2 cellular contexts compared by ENCODE assay signal in the genomic region with DNA sequence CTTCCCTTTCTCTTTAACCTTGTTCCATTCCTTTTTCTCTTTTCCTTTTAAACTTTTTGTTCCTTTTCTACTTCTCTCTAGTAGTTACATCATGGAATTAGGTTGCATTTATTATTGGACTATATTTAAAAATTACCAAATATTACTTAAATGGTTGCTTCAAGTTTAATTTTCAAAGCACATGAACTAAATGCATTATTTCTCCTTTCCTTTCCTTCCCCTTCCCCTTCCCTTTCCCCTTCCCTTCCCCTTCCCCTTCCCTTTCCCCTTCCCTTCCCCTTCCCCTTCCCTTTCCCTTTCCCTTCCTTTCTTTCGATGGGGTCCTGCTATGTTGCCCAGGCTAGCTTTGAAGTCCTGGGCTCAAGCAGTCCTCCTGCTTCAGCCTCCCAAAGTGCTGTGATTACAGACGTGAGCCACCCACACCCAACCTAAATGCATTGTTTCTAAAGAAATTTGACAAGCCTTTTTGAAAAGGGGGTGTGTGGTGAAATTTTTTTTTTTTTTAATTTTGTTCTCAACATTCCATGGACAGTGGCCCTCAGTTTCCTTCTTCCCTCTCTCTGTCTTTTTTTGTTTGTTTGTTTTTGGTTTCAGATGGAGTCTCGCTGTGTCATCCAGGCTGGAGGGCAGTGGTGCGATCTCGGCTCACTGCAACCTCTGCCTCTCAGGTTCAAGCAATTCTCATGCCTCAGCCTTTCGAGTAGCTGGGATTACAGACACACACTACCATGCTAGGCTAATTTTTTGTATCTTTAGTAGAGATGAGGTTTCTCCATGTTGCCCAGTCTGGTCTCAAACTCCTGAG.
A peak's percentile ranks its signal among the peaks of the same experiment; 100 is the strongest.
TF ChIP-seq lines count a peak whose summit lies in the region.

No MANE protein-coding gene starts in this region.

TF ChIP-seq in WTC11, 78 proteins besides CTCF, POLR2A, EP300 and RAD21:
- TF ChIP-seq, protein P1, sequence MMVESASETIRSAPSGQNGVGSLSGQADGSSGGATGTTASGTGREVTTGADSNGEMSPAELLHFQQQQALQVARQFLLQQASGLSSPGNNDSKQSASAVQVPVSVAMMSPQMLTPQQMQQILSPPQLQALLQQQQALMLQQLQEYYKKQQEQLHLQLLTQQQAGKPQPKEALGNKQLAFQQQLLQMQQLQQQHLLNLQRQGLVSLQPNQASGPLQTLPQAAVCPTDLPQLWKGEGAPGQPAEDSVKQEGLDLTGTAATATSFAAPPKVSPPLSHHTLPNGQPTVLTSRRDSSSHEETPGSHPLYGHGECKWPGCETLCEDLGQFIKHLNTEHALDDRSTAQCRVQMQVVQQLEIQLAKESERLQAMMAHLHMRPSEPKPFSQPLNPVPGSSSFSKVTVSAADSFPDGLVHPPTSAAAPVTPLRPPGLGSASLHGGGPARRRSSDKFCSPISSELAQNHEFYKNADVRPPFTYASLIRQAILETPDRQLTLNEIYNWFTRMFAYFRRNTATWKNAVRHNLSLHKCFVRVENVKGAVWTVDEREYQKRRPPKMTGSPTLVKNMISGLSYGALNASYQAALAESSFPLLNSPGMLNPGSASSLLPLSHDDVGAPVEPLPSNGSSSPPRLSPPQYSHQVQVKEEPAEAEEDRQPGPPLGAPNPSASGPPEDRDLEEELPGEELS (CRISPR knock-in tag; IDR thresholded peaks at IDR 0.05): no peak
- no peak for TF ChIP-seq EMX1 (CRISPR knock-in tag; IDR thresholded peaks at IDR 0.05)
- TF ChIP-seq ZNF121 (CRISPR knock-in tag; IDR thresholded peaks at IDR 0.05): peak; percentile 94
- TF ChIP-seq ZNF416 (CRISPR knock-in tag; IDR thresholded peaks at IDR 0.05): no peak
- TF ChIP-seq, protein P2, sequence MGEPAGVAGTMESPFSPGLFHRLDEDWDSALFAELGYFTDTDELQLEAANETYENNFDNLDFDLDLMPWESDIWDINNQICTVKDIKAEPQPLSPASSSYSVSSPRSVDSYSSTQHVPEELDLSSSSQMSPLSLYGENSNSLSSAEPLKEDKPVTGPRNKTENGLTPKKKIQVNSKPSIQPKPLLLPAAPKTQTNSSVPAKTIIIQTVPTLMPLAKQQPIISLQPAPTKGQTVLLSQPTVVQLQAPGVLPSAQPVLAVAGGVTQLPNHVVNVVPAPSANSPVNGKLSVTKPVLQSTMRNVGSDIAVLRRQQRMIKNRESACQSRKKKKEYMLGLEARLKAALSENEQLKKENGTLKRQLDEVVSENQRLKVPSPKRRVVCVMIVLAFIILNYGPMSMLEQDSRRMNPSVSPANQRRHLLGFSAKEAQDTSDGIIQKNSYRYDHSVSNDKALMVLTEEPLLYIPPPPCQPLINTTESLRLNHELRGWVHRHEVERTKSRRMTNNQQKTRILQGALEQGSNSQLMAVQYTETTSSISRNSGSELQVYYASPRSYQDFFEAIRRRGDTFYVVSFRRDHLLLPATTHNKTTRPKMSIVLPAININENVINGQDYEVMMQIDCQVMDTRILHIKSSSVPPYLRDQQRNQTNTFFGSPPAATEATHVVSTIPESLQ (CRISPR knock-in tag; IDR thresholded peaks at IDR 0.05): no peak
- TF ChIP-seq GTF2I (CRISPR knock-in tag; conservative IDR thresholded peaks at IDR 0.05): 0 out of 2 replicates have a peak, but pooled peaks have one; percentile 35

TF ChIP-seq in HepG2, 621 proteins besides CTCF, POLR2A, EP300 and RAD21 (continues in another document):
- TF ChIP-seq ZNF121 (CRISPR knock-in tag; IDR thresholded peaks at IDR 0.05) (peak; percentile 83), CBX1 (IDR thresholded peaks at IDR 0.05; ENCODE audit: low read depth) (no peak), CREM (IDR thresholded peaks at IDR 0.05) (no peak), CREM (CRISPR knock-in tag; IDR thresholded peaks at IDR 0.05) (no peak), PCBP1 (IDR thresholded peaks at IDR 0.05; ENCODE audit: borderline replicate concordance, low read depth, low read length) (peak; percentile 95), MTA3 (CRISPR knock-in tag; IDR thresholded peaks at IDR 0.05) (no peak), ZNF546 (CRISPR knock-in tag; conservative IDR thresholded peaks at IDR 0.05) (no peak), ZHX2 (IDR thresholded peaks at IDR 0.05; ENCODE audit: low read depth) (no peak), ZHX2 (CRISPR knock-in tag; IDR thresholded peaks at IDR 0.05; ENCODE audit: borderline replicate concordance) (no peak), ZBTB7A (CRISPR knock-in tag; IDR thresholded peaks at IDR 0.05) (no peak), PCBP2 (optimal IDR thresholded peaks at IDR 0.05; ENCODE audit: low read depth, low read length, poor library complexity, severe bottlenecking) (peak; percentile 59), MEIS2 (CRISPR knock-in tag; IDR thresholded peaks at IDR 0.05) (no peak), ZSCAN31 (CRISPR knock-in tag; IDR thresholded peaks at IDR 0.05; ENCODE audit: low read depth) (no peak), ZNF780A (CRISPR knock-in tag; IDR thresholded peaks at IDR 0.05) (no peak), ZSCAN22 (CRISPR knock-in tag; IDR thresholded peaks at IDR 0.05) (no peak), HCFC1 (IDR thresholded peaks at IDR 0.05; ENCODE audit: low read depth, low read length) (no peak), ZNF205 (CRISPR knock-in tag; IDR thresholded peaks at IDR 0.05) (no peak), HOXD1 (CRISPR knock-in tag; IDR thresholded peaks at IDR 0.05) (no peak), DPF2 (CRISPR knock-in tag; IDR thresholded peaks at IDR 0.05; ENCODE audit: borderline replicate concordance, low read depth) (no peak), HNRNPK (IDR thresholded peaks at IDR 0.05; ENCODE audit: low read depth, low read length, poor library complexity, severe bottlenecking) (peak; percentile 99), ZNF75D (CRISPR knock-in tag; IDR thresholded peaks at IDR 0.05; ENCODE audit: borderline replicate concordance) (no peak), ZZZ3 (CRISPR knock-in tag; IDR thresholded peaks at IDR 0.05; ENCODE audit: borderline replicate concordance) (no peak), ZNF605 (CRISPR knock-in tag; IDR thresholded peaks at IDR 0.05) (no peak), MED13 (CRISPR knock-in tag; IDR thresholded peaks at IDR 0.05) (no peak), ZSCAN30 (CRISPR knock-in tag; IDR thresholded peaks at IDR 0.05) (no peak), ZMYM3 (CRISPR knock-in tag; IDR thresholded peaks at IDR 0.05) (no peak), ARHGAP35 (CRISPR knock-in tag; IDR thresholded peaks at IDR 0.05; ENCODE audit: borderline replicate concordance) (no peak), NFKBIZ (CRISPR knock-in tag; IDR thresholded peaks at IDR 0.05) (no peak)
- TF ChIP-seq, protein P3, sequence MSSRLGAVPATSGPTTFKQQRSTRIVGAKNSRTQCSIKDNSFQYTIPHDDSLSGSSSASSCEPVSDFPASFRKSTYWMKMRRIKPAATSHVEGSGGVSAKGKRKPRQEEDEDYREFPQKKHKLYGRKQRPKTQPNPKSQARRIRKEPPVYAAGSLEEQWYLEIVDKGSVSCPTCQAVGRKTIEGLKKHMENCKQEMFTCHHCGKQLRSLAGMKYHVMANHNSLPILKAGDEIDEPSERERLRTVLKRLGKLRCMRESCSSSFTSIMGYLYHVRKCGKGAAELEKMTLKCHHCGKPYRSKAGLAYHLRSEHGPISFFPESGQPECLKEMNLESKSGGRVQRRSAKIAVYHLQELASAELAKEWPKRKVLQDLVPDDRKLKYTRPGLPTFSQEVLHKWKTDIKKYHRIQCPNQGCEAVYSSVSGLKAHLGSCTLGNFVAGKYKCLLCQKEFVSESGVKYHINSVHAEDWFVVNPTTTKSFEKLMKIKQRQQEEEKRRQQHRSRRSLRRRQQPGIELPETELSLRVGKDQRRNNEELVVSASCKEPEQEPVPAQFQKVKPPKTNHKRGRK (CRISPR knock-in tag; IDR thresholded peaks at IDR 0.05): 0 out of 2 replicates have a peak, but pooled peaks have one; percentile 49
- TF ChIP-seq, protein P4, sequence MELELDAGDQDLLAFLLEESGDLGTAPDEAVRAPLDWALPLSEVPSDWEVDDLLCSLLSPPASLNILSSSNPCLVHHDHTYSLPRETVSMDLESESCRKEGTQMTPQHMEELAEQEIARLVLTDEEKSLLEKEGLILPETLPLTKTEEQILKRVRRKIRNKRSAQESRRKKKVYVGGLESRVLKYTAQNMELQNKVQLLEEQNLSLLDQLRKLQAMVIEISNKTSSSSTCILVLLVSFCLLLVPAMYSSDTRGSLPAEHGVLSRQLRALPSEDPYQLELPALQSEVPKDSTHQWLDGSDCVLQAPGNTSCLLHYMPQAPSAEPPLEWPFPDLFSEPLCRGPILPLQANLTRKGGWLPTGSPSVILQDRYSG (CRISPR knock-in tag; IDR thresholded peaks at IDR 0.05): no peak
- TF ChIP-seq, protein P5, sequence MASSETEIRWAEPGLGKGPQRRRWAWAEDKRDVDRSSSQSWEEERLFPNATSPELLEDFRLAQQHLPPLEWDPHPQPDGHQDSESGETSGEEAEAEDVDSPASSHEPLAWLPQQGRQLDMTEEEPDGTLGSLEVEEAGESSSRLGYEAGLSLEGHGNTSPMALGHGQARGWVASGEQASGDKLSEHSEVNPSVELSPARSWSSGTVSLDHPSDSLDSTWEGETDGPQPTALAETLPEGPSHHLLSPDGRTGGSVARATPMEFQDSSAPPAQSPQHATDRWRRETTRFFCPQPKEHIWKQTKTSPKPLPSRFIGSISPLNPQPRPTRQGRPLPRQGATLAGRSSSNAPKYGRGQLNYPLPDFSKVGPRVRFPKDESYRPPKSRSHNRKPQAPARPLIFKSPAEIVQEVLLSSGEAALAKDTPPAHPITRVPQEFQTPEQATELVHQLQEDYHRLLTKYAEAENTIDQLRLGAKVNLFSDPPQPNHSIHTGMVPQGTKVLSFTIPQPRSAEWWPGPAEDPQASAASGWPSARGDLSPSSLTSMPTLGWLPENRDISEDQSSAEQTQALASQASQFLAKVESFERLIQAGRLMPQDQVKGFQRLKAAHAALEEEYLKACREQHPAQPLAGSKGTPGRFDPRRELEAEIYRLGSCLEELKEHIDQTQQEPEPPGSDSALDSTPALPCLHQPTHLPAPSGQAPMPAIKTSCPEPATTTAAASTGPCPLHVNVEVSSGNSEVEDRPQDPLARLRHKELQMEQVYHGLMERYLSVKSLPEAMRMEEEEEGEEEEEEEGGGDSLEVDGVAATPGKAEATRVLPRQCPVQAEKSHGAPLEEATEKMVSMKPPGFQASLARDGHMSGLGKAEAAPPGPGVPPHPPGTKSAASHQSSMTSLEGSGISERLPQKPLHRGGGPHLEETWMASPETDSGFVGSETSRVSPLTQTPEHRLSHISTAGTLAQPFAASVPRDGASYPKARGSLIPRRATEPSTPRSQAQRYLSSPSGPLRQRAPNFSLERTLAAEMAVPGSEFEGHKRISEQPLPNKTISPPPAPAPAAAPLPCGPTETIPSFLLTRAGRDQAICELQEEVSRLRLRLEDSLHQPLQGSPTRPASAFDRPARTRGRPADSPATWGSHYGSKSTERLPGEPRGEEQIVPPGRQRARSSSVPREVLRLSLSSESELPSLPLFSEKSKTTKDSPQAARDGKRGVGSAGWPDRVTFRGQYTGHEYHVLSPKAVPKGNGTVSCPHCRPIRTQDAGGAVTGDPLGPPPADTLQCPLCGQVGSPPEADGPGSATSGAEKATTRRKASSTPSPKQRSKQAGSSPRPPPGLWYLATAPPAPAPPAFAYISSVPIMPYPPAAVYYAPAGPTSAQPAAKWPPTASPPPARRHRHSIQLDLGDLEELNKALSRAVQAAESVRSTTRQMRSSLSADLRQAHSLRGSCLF (CRISPR knock-in tag; IDR thresholded peaks at IDR 0.05; ENCODE audit: borderline replicate concordance): no peak
- TF ChIP-seq, protein P6, sequence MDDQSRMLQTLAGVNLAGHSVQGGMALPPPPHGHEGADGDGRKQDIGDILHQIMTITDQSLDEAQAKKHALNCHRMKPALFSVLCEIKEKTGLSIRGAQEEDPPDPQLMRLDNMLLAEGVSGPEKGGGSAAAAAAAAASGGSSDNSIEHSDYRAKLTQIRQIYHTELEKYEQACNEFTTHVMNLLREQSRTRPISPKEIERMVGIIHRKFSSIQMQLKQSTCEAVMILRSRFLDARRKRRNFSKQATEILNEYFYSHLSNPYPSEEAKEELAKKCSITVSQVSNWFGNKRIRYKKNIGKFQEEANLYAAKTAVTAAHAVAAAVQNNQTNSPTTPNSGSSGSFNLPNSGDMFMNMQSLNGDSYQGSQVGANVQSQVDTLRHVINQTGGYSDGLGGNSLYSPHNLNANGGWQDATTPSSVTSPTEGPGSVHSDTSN (CRISPR knock-in tag; IDR thresholded peaks at IDR 0.05; ENCODE audit: borderline replicate concordance): no peak
